1 cellular context compared by ENCODE assay signal in genomic region chr15:92797168-92798052, GRCh38.
TF ChIP-seq lines count a peak whose summit lies in the region.

No MANE protein-coding gene starts in this region.

TF ChIP-seq in K562, 482 proteins besides CTCF, POLR2A, EP300 and RAD21 (continued from another document and continues in another):
- TF ChIP-seq XRCC5 (IDR thresholded peaks at IDR 0.05; ENCODE audit: low read depth, low read length) (no peak), CHAMP1 (IDR thresholded peaks at IDR 0.05) (no peak), MLX (CRISPR knock-in tag; conservative IDR thresholded peaks at IDR 0.05) (no peak), WHSC1 (IDR thresholded peaks at IDR 0.05; ENCODE audit: low read length) (no peak), TEAD4 (IDR thresholded peaks at IDR 0.05; ENCODE audit: low read length) (peak; percentile 35; the same call in 1 of the 2 replicates), TEAD4 (CRISPR knock-in tag; IDR thresholded peaks at IDR 0.05; ENCODE audit: borderline replicate concordance) (no peak), JUN (IDR thresholded peaks at IDR 0.05; ENCODE audit: borderline replicate concordance, low read depth, low read length) (no peak), JUN (CRISPR knock-in tag; IDR thresholded peaks at IDR 0.05; ENCODE audit: borderline replicate concordance) (no peak), JUND (IDR thresholded peaks at IDR 0.05; ENCODE audit: borderline replicate concordance, low read depth, low read length) (peak; percentile 13; the same call in 1 of the 2 replicates), JUND (tag; IDR thresholded peaks at IDR 0.05; ENCODE audit: borderline replicate concordance, low read depth, low read length) (no peak; the same call in 2 of the 3 replicates), DEAF1 (CRISPR knock-in tag; IDR thresholded peaks at IDR 0.05) (peak; percentile 62), SMC3 (conservative IDR thresholded peaks at IDR 0.05; ENCODE audit: insufficient read depth, low read depth, low read length) (peak; percentile 66), GATAD2A (IDR thresholded peaks at IDR 0.05) (no peak), BHLHE40 (IDR thresholded peaks at IDR 0.05; ENCODE audit: low read length) (no peak), RFX5 (IDR thresholded peaks at IDR 0.05; ENCODE audit: low read depth, low read length) (no peak), ZNF695 (CRISPR knock-in tag; IDR thresholded peaks at IDR 0.05) (no peak), ILF3 (IDR thresholded peaks at IDR 0.05; ENCODE audit: borderline replicate concordance) (no peak), SUPT5H (IDR thresholded peaks at IDR 0.05) (no peak), HEY1 (CRISPR knock-in tag; IDR thresholded peaks at IDR 0.05; ENCODE audit: borderline replicate concordance) (0 out of 2 replicates have a peak, but pooled peaks have one; percentile 10), RERE (CRISPR knock-in tag; IDR thresholded peaks at IDR 0.05; ENCODE audit: borderline replicate concordance) (no peak), FOXJ2 (tag; IDR thresholded peaks at IDR 0.05) (0 out of 2 replicates have a peak, but pooled peaks have one; percentile 38), DACH1 (IDR thresholded peaks at IDR 0.05; ENCODE audit: partially characterized antibody) (peak; percentile 55), ZNF668 (CRISPR knock-in tag; IDR thresholded peaks at IDR 0.05) (no peak), ZNF143 (CRISPR knock-in tag; IDR thresholded peaks at IDR 0.05) (no peak), ZNF592 (IDR thresholded peaks at IDR 0.05) (peak; percentile 77), SREBF1 (IDR thresholded peaks at IDR 0.05; ENCODE audit: borderline replicate concordance, low read depth, low read length) (no peak), GABPA (tag; conservative IDR thresholded peaks at IDR 0.05; ENCODE audit: low read depth) (no peak), ZNF551 (CRISPR knock-in tag; IDR thresholded peaks at IDR 0.05) (no peak), ZNF764 (CRISPR knock-in tag; IDR thresholded peaks at IDR 0.05; ENCODE audit: low read depth) (no peak), SMARCC2 (IDR thresholded peaks at IDR 0.05; ENCODE audit: low read depth) (no peak), ZNF707 (CRISPR knock-in tag; conservative IDR thresholded peaks at IDR 0.05) (no peak), NR2C1 (IDR thresholded peaks at IDR 0.05) (no peak), NR2C1 (tag; IDR thresholded peaks at IDR 0.05) (no peak), CBFB (CRISPR knock-in tag; IDR thresholded peaks at IDR 0.05) (no peak), ZBTB5 (IDR thresholded peaks at IDR 0.05) (no peak), E2F6 (IDR thresholded peaks at IDR 0.05; ENCODE audit: borderline replicate concordance in 1 of 2, extremely low read depth in 1 of 2, insufficient read depth in 1 of 2, insufficient read length in 1 of 2, low read depth in 1 of 2, low read length in 1 of 2, poor library complexity in 1 of 2, severe bottlenecking in 1 of 2) (no peak), RB1 (IDR thresholded peaks at IDR 0.05; ENCODE audit: low read depth) (0 out of 2 replicates have a peak, but pooled peaks have one; percentile 23), PURB (CRISPR knock-in tag; IDR thresholded peaks at IDR 0.05; ENCODE audit: low read depth) (no peak), THAP7 (CRISPR knock-in tag; IDR thresholded peaks at IDR 0.05) (no peak)
